In genomic region chr2:65390134-65390533, GRCh38 we compare ENCODE assay signal across 8 cellular contexts. TPM values are rescaled to one million over a fixed set of nuclear protein-coding genes. Genes with fewer than 3 reads are reported as not detected.
DNase-seq lines count a peak whose midpoint lies in the region; ATAC-seq, FAIRE-seq and TF ChIP-seq lines count a peak whose summit lies in the region.

No MANE protein-coding gene starts in this region.

- peak overlapping the region in 1 of 2 donors; percentile 28 for H3K9ac ChIP-seq in colonic mucosa (ENCODE audit: low read depth in 2 of 2, low read length in 2 of 2)

- in situ Hi-C loops in ACHN (cut with HindIII; ENCODE audit: low pct_ligation_motif_present, low pct_unique_long_range_greater_than_20kb, low sequenced_read_pairs) = no loop called here

- no peak overlapping the region for H3K4me3 ChIP-seq in colonic mucosa

- no peaks in the 10 kb centered on the region for H3K27me3 ChIP-seq in colonic mucosa

- DNase-seq in GM12891 (ENCODE audit: insufficient read length, low spot score) (no peak), colonic mucosa (peak; percentile 73), ACHN (no peak), ecto neural progenitor cell (ENCODE audit: low spot score) (no peak), nucleus accumbens (lab: John Stamatoyannopoulos, UW) (no peak), NCI-H82 (lab: John Stamatoyannopoulos, UW) (no peak)

- no peaks in the 10 kb centered on the region for H3K36me3 ChIP-seq in colonic mucosa

- H3K4me1 ChIP-seq in colonic mucosa = peaks cover 3% of the 10 kb centered on the region

- H3K27ac ChIP-seq in colonic mucosa = no peak overlapping the region

- no peaks in the 10 kb centered on the region for H3K9me3 ChIP-seq in colonic mucosa

- no peak for FAIRE-seq in GM12891 (lab: Jason Lieb, UNC)

- no peak for TF ChIP-seq POLR2A in GM12891 (IDR thresholded peaks at IDR 0.05; ENCODE audit: low read depth, low read length)

- intact Hi-C loops in colonic mucosa (cut with DNase I) = no loop called here

- no peak for TF ChIP-seq CTCF in colonic mucosa (IDR thresholded peaks at IDR 0.05)

- ATAC-seq in GM19438 (IDR thresholded peaks at IDR 0.05; ENCODE audit: low read depth, unreplicated experiment) (peak; percentile 62), HG03139 (IDR thresholded peaks at IDR 0.05; ENCODE audit: unreplicated experiment) (peak; percentile 66)

TF ChIP-seq in GM12891, 5 proteins besides CTCF, POLR2A, EP300 and RAD21:
- TF ChIP-seq POLR2AphosphoS5 (IDR thresholded peaks at IDR 0.05; ENCODE audit: low read depth, low read length) = no peak
- TF ChIP-seq SPI1 (IDR thresholded peaks at IDR 0.05; ENCODE audit: low read depth, low read length) = peak; percentile 90
- TF ChIP-seq PAX5 (IDR thresholded peaks at IDR 0.05; ENCODE audit: insufficient read depth, low read length, severe bottlenecking) = peak; percentile 42
- peak; percentile 27; the same call in 1 of the 2 replicates for TF ChIP-seq POU2F2 (IDR thresholded peaks at IDR 0.05; ENCODE audit: low read depth, low read length)

RNA-seq across cellular contexts. Expression of gene SPRED2, which starts 42.3 kb away (rescaled TPM):
- 5.3 TPM for polyA plus RNA-seq in GM12891 (2012; ENCODE audit: low read depth, missing spikeins)
- total RNA-seq in colonic mucosa = 10 to 100 TPM; 36.9 to 47.8 TPM
